15 cellular contexts compared by ENCODE assay signal in the genomic region with DNA sequence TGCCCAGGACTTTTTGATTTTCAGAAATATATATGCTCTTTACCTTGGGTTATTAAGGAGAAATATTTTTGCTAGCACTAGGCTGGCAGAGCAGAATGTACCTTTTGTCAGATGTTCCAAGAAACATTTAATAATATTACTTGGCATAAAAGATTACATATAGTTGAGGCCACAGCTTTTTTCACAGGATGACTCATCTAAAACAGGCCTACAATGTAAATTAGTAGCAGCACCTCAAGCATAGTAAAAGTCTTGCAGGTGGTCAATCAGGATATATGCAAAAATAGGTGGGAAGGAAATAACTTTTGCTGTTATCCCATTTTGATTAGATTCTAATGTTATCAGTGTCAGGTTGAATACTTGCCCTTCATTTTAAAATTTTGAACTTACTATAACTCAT. TPM values are rescaled to one million over a fixed set of nuclear protein-coding genes. Genes with fewer than 3 reads are reported as not detected.
DNase-seq lines count a peak whose midpoint lies in the region; ATAC-seq lines count a peak whose summit lies in the region.
"Had no signal": no experiment of that assay in that cellular context is flagged by ENCODE, and none has a peak within 500 bp of the region (broad histone marks: within the 10 kb centered on the region; RNA-seq: fewer than 3 reads in every experiment).

No MANE protein-coding gene starts in this region.

- H3K27me3 Mint-ChIP-seq in activated CD4-positive, alpha-beta T cell treated with anti-CD3 and anti-CD28 coated beads for 36 hours: no peaks in the 10 kb centered on the region
- H3K27me3 Mint-ChIP-seq: CD4-positive, alpha-beta T cell had no signal

- intact Hi-C loops in activated CD4-positive, alpha-beta T cell treated with anti-CD3 and anti-CD28 coated beads for 36 hours (cut with DNase I, micrococcal nuclease): no loop called here

- peak; percentile 2 for DNase-seq in HT-29 (ENCODE audit: low spot score)
- peak; percentile 39 for DNase-seq in amniotic epithelial cell (ENCODE audit: low read depth)
- peak; percentile 61 for DNase-seq in renal cortical epithelial cell (ENCODE audit: low read depth)
- DNase-seq in NOMO-1 treated with dmso at 0.1 percent for 144 hours (lab: John Stamatoyannopoulos, UW; ENCODE audit: unreplicated experiment): no peak
- DNase-seq in activated CD4-positive, alpha-beta T cell treated with anti-CD3 and anti-CD28 coated beads for 36 hours: no peak
- no peak for DNase-seq in NCI-H345 treated with DMSO at 0.1 percent for 48 hours (lab: John Stamatoyannopoulos, UW; ENCODE audit: unreplicated experiment)
- DNase-seq: caudate nucleus; CD4-positive, alpha-beta T cell; heart left ventricle; NCI-H1694 treated with DMSO at 0.1 percent for 48 hours; NCI-H748 treated with DMSO at 0.1 percent for 48 hours had no signal

- no peak overlapping the region for H3K27ac Mint-ChIP-seq in activated CD4-positive, alpha-beta T cell treated with anti-CD3 and anti-CD28 coated beads for 36 hours
- H3K27ac Mint-ChIP-seq: activated naive CD4-positive, alpha-beta T cell treated with anti-CD3 and anti-CD28 coated beads, Interleukin-2, amount 50 U/mL, for 24 hours; CD4-positive, alpha-beta T cell had no signal

- H3K4me1 Mint-ChIP-seq in activated CD4-positive, alpha-beta T cell treated with anti-CD3 and anti-CD28 coated beads for 36 hours: peaks cover 15% of the 10 kb centered on the region

- CTCF ChIA-PET in activated CD4-positive, alpha-beta T cell treated with anti-CD3 and anti-CD28 coated beads for 36 hours (lab: Charles Lee): interaction anchor here (0.6 kb wide), 1 partner anchor 16 kb away, joined by 3 read pairs; no protein-coding TSS in a partner anchor

- no peaks in the 10 kb centered on the region for H3K36me3 Mint-ChIP-seq in activated CD4-positive, alpha-beta T cell treated with anti-CD3 and anti-CD28 coated beads for 36 hours (ENCODE audit: low read depth)
- H3K36me3 Mint-ChIP-seq: activated naive CD4-positive, alpha-beta T cell treated with anti-CD3 and anti-CD28 coated beads, Interleukin-2, amount 50 U/mL, for 24 hours had no signal

- no peak overlapping the region for H3K4me3 Mint-ChIP-seq in activated CD4-positive, alpha-beta T cell treated with anti-CD3 and anti-CD28 coated beads for 36 hours
- H3K4me3 Mint-ChIP-seq: activated naive CD4-positive, alpha-beta T cell treated with anti-CD3 and anti-CD28 coated beads, Interleukin-2, amount 50 U/mL, for 24 hours; CD4-positive, alpha-beta T cell; neural crest cell had no signal

- no peaks in the 10 kb centered on the region for H3K9me3 Mint-ChIP-seq in activated CD4-positive, alpha-beta T cell treated with anti-CD3 and anti-CD28 coated beads for 36 hours (ENCODE audit: low read depth)
- H3K9me3 Mint-ChIP-seq: activated naive CD4-positive, alpha-beta T cell treated with anti-CD3 and anti-CD28 coated beads, Interleukin-2, amount 50 U/mL, for 24 hours; CD4-positive, alpha-beta T cell; neural crest cell had no signal

- ATAC-seq in GM21529 (IDR thresholded peaks at IDR 0.05; ENCODE audit: unreplicated experiment): peak; percentile 51
- no peak for ATAC-seq in HG03520 (IDR thresholded peaks at IDR 0.05; ENCODE audit: unreplicated experiment)
- no peak for ATAC-seq in activated CD4-positive, alpha-beta T cell treated with anti-CD3 and anti-CD28 coated beads for 36 hours
- ATAC-seq: heart left ventricle had no signal

- POLR2A ChIA-PET in activated CD4-positive, alpha-beta T cell treated with anti-CD3 and anti-CD28 coated beads for 36 hours (lab: Charles Lee): no interaction called here

RNA-seq across cellular contexts. Expression of a gene that starts 14.9 kb away (rescaled TPM):
- 169 and 195 TPM in 2 replicates for total RNA-seq in HT-29 (2014; rRNA removed; shearing (Covaris generic))
- total RNA-seq in renal cortical epithelial cell: 1,646 and 3,148 TPM in 2 replicates
- total RNA-seq in activated CD4-positive, alpha-beta T cell treated with anti-CD3 and anti-CD28 coated beads for 36 hours: 10 to 100 TPM; 57.6 to 68.9 TPM

Comparison
In these comparisons a context has a peak if more than half of its experiments do, and no peak if none do; other contexts are left out.
1. DNase-seq: peak in HT-29 (single experiment), amniotic epithelial cell (single experiment) and renal cortical epithelial cell (single experiment); none in NOMO-1 treated with dmso at 0.1 percent for 144 hours (single experiment), activated CD4-positive, alpha-beta T cell treated with anti-CD3 and anti-CD28 coated beads for 36 hours (single experiment) and NCI-H345 treated with DMSO at 0.1 percent for 48 hours (single experiment).